ENCODE assay signal across 1 cellular context in the genomic region with DNA sequence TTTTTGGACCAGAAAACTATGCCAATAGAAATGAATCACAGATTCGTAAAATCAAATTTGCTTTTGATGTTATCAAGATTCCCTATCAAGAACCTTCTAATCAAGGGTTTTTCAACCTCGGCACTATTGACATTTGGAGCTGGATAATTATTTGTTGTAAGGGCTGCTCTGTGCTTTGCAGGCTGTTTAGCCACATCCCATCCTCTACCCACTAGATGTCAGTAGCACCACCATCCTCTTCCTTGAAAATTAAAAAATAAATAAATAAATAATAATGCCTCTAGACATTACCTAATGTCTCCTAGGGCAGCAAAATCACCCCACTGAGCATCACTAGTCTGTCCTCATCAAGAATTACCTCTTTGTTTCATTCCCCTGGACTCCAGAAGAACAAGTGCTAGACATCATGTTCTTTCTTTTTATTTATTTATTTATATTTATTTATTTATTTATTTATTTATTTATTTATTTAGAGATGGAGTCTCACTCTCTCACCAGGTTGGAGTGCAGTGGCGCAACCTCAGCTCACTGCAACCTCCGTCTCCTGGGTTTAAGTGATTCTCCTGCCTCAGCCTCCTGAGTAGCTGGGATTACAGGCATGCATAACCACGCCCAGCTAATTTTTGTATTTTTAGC.
TF ChIP-seq lines count a peak whose summit lies in the region.

No MANE protein-coding gene starts in this region.

TF ChIP-seq in WTC11, 78 proteins besides CTCF, POLR2A, EP300 and RAD21 (continued from another document):
- TF ChIP-seq ZNF416 (CRISPR knock-in tag; IDR thresholded peaks at IDR 0.05), result no peak
- TF ChIP-seq PRRX2 (CRISPR knock-in tag; IDR thresholded peaks at IDR 0.05), result no peak
